ENCODE assay signal across 8 cellular contexts in the genomic region with DNA sequence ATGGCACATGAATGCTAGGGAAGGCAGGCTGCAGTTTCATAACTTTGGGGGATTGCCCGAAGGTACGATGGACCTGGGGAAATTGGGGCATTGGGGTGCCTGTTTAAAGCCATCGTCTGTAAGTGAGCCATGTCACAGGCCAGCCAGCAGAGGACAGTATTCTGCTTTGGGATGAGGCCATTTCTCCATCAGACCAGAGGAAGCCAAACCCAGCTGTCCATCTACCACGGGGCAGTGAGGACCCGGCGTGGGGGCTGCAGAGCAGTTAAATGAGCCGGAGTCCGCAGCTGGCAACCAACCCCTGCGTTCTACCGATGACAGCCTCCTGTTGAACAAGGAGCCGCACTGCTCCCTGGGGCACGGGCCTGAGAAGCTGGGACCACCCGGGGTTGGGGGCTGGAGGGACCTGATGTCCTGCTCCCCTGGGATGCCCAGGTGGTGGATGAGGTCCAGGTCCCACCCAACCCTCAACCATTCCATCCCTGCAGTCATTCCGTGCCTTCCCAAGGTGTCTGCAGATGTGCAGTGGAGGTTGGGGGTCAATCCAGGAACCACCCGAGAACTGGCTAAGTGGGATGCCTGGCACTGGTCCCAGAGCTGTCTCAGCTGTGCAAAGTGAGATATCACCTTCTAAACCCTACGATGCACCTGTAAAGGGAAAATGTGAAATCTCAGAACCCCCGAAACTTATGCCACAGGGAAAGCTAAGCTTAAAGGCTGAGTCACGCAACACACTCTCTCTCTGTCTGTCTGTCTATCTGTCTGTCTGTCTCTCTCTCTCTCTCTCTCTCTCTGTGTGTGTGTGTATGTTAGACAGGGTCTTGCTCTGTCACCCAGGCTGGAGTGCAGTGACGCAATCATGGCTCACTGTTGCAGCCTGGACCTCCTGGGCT.
A peak's percentile ranks its signal among the peaks of the same experiment; 100 is the strongest.
DNase-seq lines count a peak whose midpoint lies in the region; ATAC-seq and TF ChIP-seq lines count a peak whose summit lies in the region.

No MANE protein-coding gene starts in this region.

- peak; percentile 79 for DNase-seq in DMS53 treated with DMSO at 0.1 percent for 48 hours (lab: John Stamatoyannopoulos, UW; ENCODE audit: unreplicated experiment)
- DNase-seq in HuH-7.5 (ENCODE audit: low spot score), result peak; percentile 67
- DNase-seq in activated effector memory CD4-positive, alpha-beta T cell treated with anti-CD3 and anti-CD28 coated beads, Interleukin-2, amount 50 U/mL, for 16 hours, result peak; percentile 77
- DNase-seq in foreskin fibroblast, result peak in 1 of 2 donors; percentile 76

- ATAC-seq in GM21447 (IDR thresholded peaks at IDR 0.05; ENCODE audit: unreplicated experiment) (no peak), GM21367 (IDR thresholded peaks at IDR 0.05; ENCODE audit: unreplicated experiment) (no peak)

- H3K36me3 ChIP-seq in OCI-LY3 (replicated peaks; ENCODE audit: low read depth, low read length), result no peaks in the 10 kb centered on the region
- H3K36me3 ChIP-seq in neutrophil, result no peaks in the 10 kb centered on the region

- no peaks in the 10 kb centered on the region for H3K27me3 ChIP-seq in OCI-LY3 (ENCODE audit: low read depth, low read length)
- H3K27me3 ChIP-seq in neutrophil, result no peaks in the 10 kb centered on the region

- peak; percentile 86 for TF ChIP-seq CTCF in OCI-LY3 (IDR thresholded peaks at IDR 0.05; ENCODE audit: low read depth, low read length)
- TF ChIP-seq CTCF in foreskin fibroblast (IDR thresholded peaks at IDR 0.05; ENCODE audit: low read depth, low read length), result peak; percentile 89
- peak; percentile 85 for TF ChIP-seq CTCF in neutrophil (IDR thresholded peaks at IDR 0.05)

- H3K27ac ChIP-seq in OCI-LY3 (ENCODE audit: low read length) (no peak overlapping the region), neutrophil (no peak overlapping the region)

- peak overlapping the region; percentile 45 for H3K4me2 ChIP-seq in OCI-LY3 (ENCODE audit: low read length)

- no peaks in the 10 kb centered on the region for H3K9me3 ChIP-seq in OCI-LY3 (ENCODE audit: insufficient read depth, low read length)
- H3K9me3 ChIP-seq in neutrophil, result no peaks in the 10 kb centered on the region

- H3K4me1 ChIP-seq in OCI-LY3 (ENCODE audit: low read length) (peaks cover 9% of the 10 kb centered on the region; the same call in 1 of the 2 replicates), neutrophil (ENCODE audit: control insufficient read depth in 1 of 2, insufficient read depth in 1 of 2, low read depth in 1 of 2, low read length in 1 of 2) (peaks cover 4 to 7% of the 10 kb centered on the region in 2 experiments)

- H3K4me3 ChIP-seq in OCI-LY3 (ENCODE audit: low read length) (0 out of 2 replicates have a peak overlapping the region, but pooled peaks have one; percentile 26), foreskin fibroblast (ENCODE audit: low read depth in 1 of 2, low read length in 2 of 2) (no peak overlapping the region), neutrophil (ENCODE audit: low read depth in 1 of 2, low read length in 1 of 2) (no peak overlapping the region)

- peak overlapping the region; percentile 9; the same call in 1 of the 2 replicates for H2AFZ ChIP-seq in OCI-LY3 (ENCODE audit: low read depth, low read length)

- no peaks in the 10 kb centered on the region for H3K79me2 ChIP-seq in OCI-LY3 (ENCODE audit: low read length)

- H4K20me1 ChIP-seq in OCI-LY3 (ENCODE audit: insufficient read depth, low read length), result no peaks in the 10 kb centered on the region

- no peak overlapping the region for H3K9ac ChIP-seq in OCI-LY3 (ENCODE audit: low read length)
